ENCODE assay signal across 8 cellular contexts in genomic region chr3:52280046-52280445, GRCh38. TPM values are rescaled to one million over a fixed set of nuclear protein-coding genes. Genes with fewer than 3 reads are reported as not detected.
DNase-seq lines count a peak whose midpoint lies in the region; ATAC-seq, FAIRE-seq and TF ChIP-seq lines count a peak whose summit lies in the region.

No MANE protein-coding gene starts in this region.

- ATAC-seq in HG02642 (IDR thresholded peaks at IDR 0.05; ENCODE audit: poor library complexity, unreplicated experiment) = no peak
- no peak for ATAC-seq in HG02852 (IDR thresholded peaks at IDR 0.05; ENCODE audit: unreplicated experiment)
- no peak for ATAC-seq in GM18858 (IDR thresholded peaks at IDR 0.05; ENCODE audit: unreplicated experiment)
- ATAC-seq in GM19397 (IDR thresholded peaks at IDR 0.05; ENCODE audit: unreplicated experiment) = no peak

- H3K9me3 ChIP-seq in KOPT-K1 (ENCODE audit: insufficient read depth, low read length, poor library complexity, severe bottlenecking) (no peaks in the 10 kb centered on the region), SK-N-MC (ENCODE audit: low read depth, low read length) (no peaks in the 10 kb centered on the region), small intestine (ENCODE audit: control insufficient read depth, low read depth) (no peaks in the 10 kb centered on the region)

- peaks cover 8 to 13% of the 10 kb centered on the region in 2 donors for H3K4me1 ChIP-seq in small intestine (ENCODE audit: control insufficient read depth in 2 of 2, insufficient read depth in 1 of 2, low read depth in 1 of 2, low read length in 1 of 2)

- H3K9ac ChIP-seq in SK-N-MC (ENCODE audit: insufficient read length) = peak overlapping the region; percentile 51

- no peaks in the 10 kb centered on the region for H3K27me3 ChIP-seq in small intestine (ENCODE audit: control insufficient read depth in 2 of 2, insufficient read depth in 2 of 2, low read length in 2 of 2)

- peak overlapping the region; percentile 91 for H3K27ac ChIP-seq in KOPT-K1 (ENCODE audit: low read depth, low read length, poor library complexity, severe bottlenecking)
- H3K27ac ChIP-seq in SK-N-MC = peak overlapping the region; percentile 88
- peak overlapping the region; percentile 33 to 67 for H3K27ac ChIP-seq in small intestine (ENCODE audit: low read depth in 1 of 2, low read length in 1 of 2)

- H3K36me3 ChIP-seq in KOPT-K1 (ENCODE audit: insufficient read depth, low read length) (peaks cover 17% of the 10 kb centered on the region), SK-N-MC (ENCODE audit: insufficient read depth, low read length) (peaks cover 3% of the 10 kb centered on the region; the same call in 1 of the 2 replicates), small intestine (ENCODE audit: control insufficient read depth in 2 of 2, insufficient read depth in 2 of 2, low read length in 2 of 2) (peaks cover 0 to 2% of the 10 kb centered on the region in 2 donors)

- no peak for TF ChIP-seq CTCF in fibroblast of pulmonary artery (IDR thresholded peaks at IDR 0.05; ENCODE audit: low read length, missing control alignments)

- 48 to 65% (median 54%) methylated on average over 6 of the region's 6 CpGs for WGBS in small intestine, 3 donors

- no peak for FAIRE-seq in small intestine (lab: Jason Lieb, UNC)

- DNase-seq in SK-N-MC (ENCODE audit: low read depth, low spot score) = peak; percentile 5
- DNase-seq in fibroblast of pulmonary artery (ENCODE audit: low read depth) = peak; percentile 70
- DNase-seq in small intestine = no peak

- H3K4me3 ChIP-seq in SK-N-MC = peak overlapping the region; percentile 18; the same call in 1 of the 2 replicates
- H3K4me3 ChIP-seq in fibroblast of pulmonary artery (replicated peaks; ENCODE audit: low read depth, low read length) = peak overlapping the region; percentile 4
- no peak overlapping the region for H3K4me3 ChIP-seq in small intestine (ENCODE audit: low read depth in 1 of 2, low read length in 2 of 2)

RNA-seq across cellular contexts. Expression of gene WDR82, which starts 1.6 kb away (rescaled TPM):
- polyA plus RNA-seq in small intestine = 10 to 100 TPM; 25.9 to 43.8 (median 28.4) TPM

RNA-seq across cellular contexts. Expression of gene GLYCTK, which starts 7.6 kb away (rescaled TPM):
- polyA plus RNA-seq in small intestine = 100 to 1,000 TPM in 2 of 3 donors, 10 to 100 TPM in 1; 97.5 to 167 (median 159) TPM

RNA-seq across cellular contexts. Expression of gene PPM1M, which starts 34.5 kb away (rescaled TPM):
- polyA plus RNA-seq in small intestine = 1 to 10 TPM; 1.8 to 9.3 (median 8.4) TPM

RNA-seq across cellular contexts. Expression of gene DNAH1, which starts 36.1 kb away (rescaled TPM):
- 1 to 10 TPM; 4.3 to 7.8 (median 7.2) TPM for polyA plus RNA-seq in small intestine

RNA-seq across cellular contexts. Expression of gene TWF2, which starts 41.1 kb away (rescaled TPM):
- polyA plus RNA-seq in small intestine = 10 to 100 TPM; 47.6 to 54.1 (median 53.8) TPM

Comparison
In these comparisons a context has a peak if more than half of its experiments do, and no peak if none do; other contexts are left out.
1. H3K4me3 ChIP-seq: peak in SK-N-MC (single experiment) and fibroblast of pulmonary artery (single experiment); none in small intestine (0 of 2).
2. Peak in every context shown above with its lines, with median percentiles within 50 percentile points of each other: H3K27ac ChIP-seq.